30 cellular contexts compared by ENCODE assay signal in the genomic region with DNA sequence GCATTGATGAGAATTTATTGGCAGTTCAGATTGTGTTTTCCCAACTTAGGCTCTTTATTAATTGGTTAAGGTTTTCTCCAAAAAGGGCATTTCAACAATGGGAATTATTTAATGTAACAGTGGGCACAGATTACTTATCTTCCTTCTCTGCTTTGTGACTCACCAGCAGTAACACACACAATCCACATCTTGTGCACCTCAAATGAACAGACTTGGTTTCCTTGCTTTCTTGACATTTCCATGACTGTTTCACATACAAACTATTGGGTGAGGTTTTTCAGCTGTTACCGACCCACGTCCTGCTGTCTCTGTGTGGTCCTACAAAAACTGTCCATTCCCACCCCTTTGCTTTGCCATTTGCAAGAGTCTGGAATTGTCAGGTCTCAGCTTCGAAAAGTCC.
"Had no signal": no experiment of that assay in that cellular context is flagged by ENCODE, and none has a peak within 500 bp of the region (broad histone marks: within the 10 kb centered on the region; RNA-seq: fewer than 3 reads in every experiment).

No MANE protein-coding gene starts in this region.

- H3K9me3 Mint-ChIP-seq: activated CD4-positive, alpha-beta memory T cell treated with anti-CD3 and anti-CD28 coated beads, Interleukin-2, amount 10 ng/mL, durations not matched to agents 7 days and 5 days; activated CD4-positive, alpha-beta T cell treated with anti-CD3 and anti-CD28 coated beads, Interleukin-2, amount 10 ng/mL, durations not matched to agents 7 days and 5 days; activated naive CD4-positive, alpha-beta T cell treated with anti-CD3 and anti-CD28 coated beads, Interleukin-2, amount 10 ng/mL, durations not matched to agents 7 days and 5 days; activated naive CD8-positive, alpha-beta T cell treated with anti-CD3 and anti-CD28 coated beads, Interleukin-2, amount 10 ng/mL, durations not matched to agents 7 days and 5 days; activated T-cell treated with anti-CD3 and anti-CD28 coated beads, Interleukin-2, amount 50 U/mL, for 24 hours; nephron; stimulated activated naive B cell treated with anti-CD40 and anti-IgM and Interleukin-4, amounts not matched to agents 10 μg/mL and 1 μg/mL and 100 μg/mL, for 72 hours; WTC11 had no signal

- DNase-seq: activated CD4-positive, alpha-beta memory T cell treated with anti-CD3 and anti-CD28 coated beads, Interleukin-2, amount 10 ng/mL, durations not matched to agents 7 days and 5 days; activated CD4-positive, alpha-beta T cell treated with anti-CD3 and anti-CD28 coated beads for 1 hour; activated CD4-positive, alpha-beta T cell treated with anti-CD3 and anti-CD28 coated beads, Interleukin-2, amount 10 ng/mL, durations not matched to agents 7 days and 5 days; activated CD8-positive, alpha-beta memory T cell treated with anti-CD3 and anti-CD28 coated beads, Interleukin-2, amount 50 U/mL, for 48 hours; activated gamma-delta T cell; activated naive CD4-positive, alpha-beta T cell treated with anti-CD3 and anti-CD28 coated beads, Interleukin-2, amount 10 ng/mL, durations not matched to agents 7 days and 5 days; activated naive CD8-positive, alpha-beta T cell treated with anti-CD3 and anti-CD28 coated beads, Interleukin-2, amount 10 ng/mL, durations not matched to agents 7 days and 5 days; activated T-cell treated with anti-CD3 and anti-CD28 coated beads, Interleukin-2, amount 50 U/mL, for 24 hours; amniotic stem cell; colonic mucosa; dorsolateral prefrontal cortex; effector memory CD4-positive, alpha-beta T cell; head of caudate nucleus; left lung; lower lobe of right lung; mesendoderm; pancreas; retina; stimulated activated CD4-positive, alpha-beta T cell treated with anti-CD3 and anti-CD28 coated beads, Interleukin-15, amount 100 ng/mL, for 24 hours; stimulated activated CD4-positive, alpha-beta T cell treated with anti-CD3 and anti-CD28 coated beads, Interleukin-2, amount 100 ng/mL, for 24 hours; stimulated activated naive B cell treated with anti-CD40 and anti-IgM and Interleukin-4, amounts not matched to agents 10 μg/mL and 1 μg/mL and 100 μg/mL, for 72 hours; T-helper 2 cell; tibial artery; upper lobe of right lung had no signal

- ATAC-seq: left lung; lower lobe of right lung; pancreas; sciatic nerve; stimulated activated naive B cell treated with anti-CD40 and anti-IgM and Interleukin-4, amounts not matched to agents 10 μg/mL and 1 μg/mL and 100 μg/mL, for 72 hours; upper lobe of right lung; WTC11 had no signal

- H3K36me3 ChIP-seq: colonic mucosa, neutrophil, prostate gland had no signal

- H3K4me3 Mint-ChIP-seq: activated CD4-positive, alpha-beta memory T cell treated with anti-CD3 and anti-CD28 coated beads, Interleukin-2, amount 10 ng/mL, durations not matched to agents 7 days and 5 days; activated CD4-positive, alpha-beta T cell treated with anti-CD3 and anti-CD28 coated beads, Interleukin-2, amount 10 ng/mL, durations not matched to agents 7 days and 5 days; activated naive CD4-positive, alpha-beta T cell treated with anti-CD3 and anti-CD28 coated beads, Interleukin-2, amount 10 ng/mL, durations not matched to agents 7 days and 5 days; activated naive CD8-positive, alpha-beta T cell treated with anti-CD3 and anti-CD28 coated beads, Interleukin-2, amount 10 ng/mL, durations not matched to agents 7 days and 5 days; activated T-cell treated with anti-CD3 and anti-CD28 coated beads, Interleukin-2, amount 50 U/mL, for 24 hours; nephron; stimulated activated naive B cell treated with anti-CD40 and anti-IgM and Interleukin-4, amounts not matched to agents 10 μg/mL and 1 μg/mL and 100 μg/mL, for 72 hours; WTC11 had no signal

- H3K27ac Mint-ChIP-seq: activated CD4-positive, alpha-beta memory T cell treated with anti-CD3 and anti-CD28 coated beads, Interleukin-2, amount 10 ng/mL, durations not matched to agents 7 days and 5 days; activated CD4-positive, alpha-beta T cell treated with anti-CD3 and anti-CD28 coated beads, Interleukin-2, amount 10 ng/mL, durations not matched to agents 7 days and 5 days; activated naive CD4-positive, alpha-beta T cell treated with anti-CD3 and anti-CD28 coated beads, Interleukin-2, amount 10 ng/mL, durations not matched to agents 7 days and 5 days; activated naive CD8-positive, alpha-beta T cell treated with anti-CD3 and anti-CD28 coated beads, Interleukin-2, amount 10 ng/mL, durations not matched to agents 7 days and 5 days; activated T-cell treated with anti-CD3 and anti-CD28 coated beads, Interleukin-2, amount 50 U/mL, for 24 hours; nephron; stimulated activated naive B cell treated with anti-CD40 and anti-IgM and Interleukin-4, amounts not matched to agents 10 μg/mL and 1 μg/mL and 100 μg/mL, for 72 hours; WTC11 had no signal

- H3K9me3 ChIP-seq: colonic mucosa, left lung, lower lobe of right lung, neutrophil, pancreas, prostate gland, suprapubic skin, tibial artery, upper lobe of right lung had no signal

- H3K4me1 Mint-ChIP-seq: activated CD4-positive, alpha-beta memory T cell treated with anti-CD3 and anti-CD28 coated beads, Interleukin-2, amount 10 ng/mL, durations not matched to agents 7 days and 5 days; activated CD4-positive, alpha-beta T cell treated with anti-CD3 and anti-CD28 coated beads, Interleukin-2, amount 10 ng/mL, durations not matched to agents 7 days and 5 days; activated naive CD4-positive, alpha-beta T cell treated with anti-CD3 and anti-CD28 coated beads, Interleukin-2, amount 10 ng/mL, durations not matched to agents 7 days and 5 days; nephron had no signal

- H3K4me1 ChIP-seq: colonic mucosa, pancreas, prostate gland, upper lobe of right lung had no signal

- H3K27me3 ChIP-seq: colonic mucosa, dorsolateral prefrontal cortex, left lung, neutrophil, pancreas, suprapubic skin, tibial artery, upper lobe of right lung had no signal

- H3K4me3 ChIP-seq: colonic mucosa, dorsolateral prefrontal cortex, left lung, lower lobe of right lung, pancreas, prostate gland, suprapubic skin, tibial artery, upper lobe of right lung had no signal

- H3K27me3 Mint-ChIP-seq: activated naive CD4-positive, alpha-beta T cell treated with anti-CD3 and anti-CD28 coated beads, Interleukin-2, amount 10 ng/mL, durations not matched to agents 7 days and 5 days; activated naive CD8-positive, alpha-beta T cell treated with anti-CD3 and anti-CD28 coated beads, Interleukin-2, amount 10 ng/mL, durations not matched to agents 7 days and 5 days; activated T-cell treated with anti-CD3 and anti-CD28 coated beads, Interleukin-2, amount 50 U/mL, for 24 hours; stimulated activated naive B cell treated with anti-CD40 and anti-IgM and Interleukin-4, amounts not matched to agents 10 μg/mL and 1 μg/mL and 100 μg/mL, for 72 hours had no signal

- H3K27ac ChIP-seq: colonic mucosa, dorsolateral prefrontal cortex, left lung, lower lobe of right lung, neutrophil, pancreas, prostate gland, suprapubic skin, tibial artery, upper lobe of right lung had no signal
